ENCODE assay signal across 13 cellular contexts in genomic region chr2:12725238-12726187, GRCh38. TPM values are rescaled to one million over a fixed set of nuclear protein-coding genes. Genes with fewer than 3 reads are reported as not detected.
A peak's percentile ranks its signal among the peaks of the same experiment; 100 is the strongest.
DNase-seq lines count a peak whose midpoint lies in the region; TF ChIP-seq lines count a peak whose summit lies in the region.
"Had no signal": no experiment of that assay in that cellular context is flagged by ENCODE, and none has a peak within 500 bp of the region (broad histone marks: within the 10 kb centered on the region; RNA-seq: fewer than 3 reads in every experiment).

No MANE protein-coding gene starts in this region.

- BruUV-seq in Calu3 (replicated peaks; lab: Mats Ljungman, UMichigan) = no TSS peak

- H3K9me3 ChIP-seq in spleen (no peaks in the 10 kb centered on the region), endodermal cell (ENCODE audit: control insufficient read depth, low read length) (no peaks in the 10 kb centered on the region)
- H3K9me3 ChIP-seq: esophagus muscularis mucosa, thoracic aorta had no signal

- H3K4me3 ChIP-seq in spleen (peak overlapping the region in 1 of 8 donors; percentile 92), endodermal cell (ENCODE audit: low read length) (no peak overlapping the region)
- H3K4me3 ChIP-seq: esophagus muscularis mucosa, K562, thoracic aorta had no signal

- H3K27me3 ChIP-seq in spleen (replicated peaks in 1 of 7) (no peaks in the 10 kb centered on the region), endodermal cell (ENCODE audit: control insufficient read depth, insufficient read depth, low read length, poor library complexity, severe bottlenecking) (peaks cover 5% of the 10 kb centered on the region)
- H3K27me3 ChIP-seq: esophagus muscularis mucosa had no signal

- H3K27ac Mint-ChIP-seq in T-helper 1 cell treated with Interleukin-12 subunit alpha and Interleukin-12 subunit beta and Interleukin-4 antibody, amounts not matched to agents 30 μg/mL and 1 μg/mL, for 36 hours = peak overlapping the region; percentile 69
- H3K27ac Mint-ChIP-seq in endodermal cell (no peak overlapping the region), Calu3 (ENCODE audit: unreplicated experiment) (no peak overlapping the region)
- H3K27ac Mint-ChIP-seq: activated naive CD8-positive, alpha-beta T cell had no signal

- DNase-seq in T-helper 1 cell (no peak), RWPE1 (ENCODE audit: low spot score) (no peak), left kidney (ENCODE audit: low read depth, low spot score) (peak; percentile 51), spleen (no peak), endodermal cell (no peak), SW480 (ENCODE audit: low spot score) (no peak), Calu3 (no peak)
- DNase-seq: NCI-H2081 had no signal

- H3K27ac ChIP-seq in RWPE1 = peak overlapping the region; percentile 23; the same call in 1 of the 2 replicates
- peak overlapping the region in 7 of 8 donors; percentile 37 to 97 (median 66) for H3K27ac ChIP-seq in spleen
- no peak overlapping the region for H3K27ac ChIP-seq in endodermal cell (ENCODE audit: low read depth, low read length)
- H3K27ac ChIP-seq: esophagus muscularis mucosa, thoracic aorta had no signal

- WGBS in spleen, 5 donors = 70 to 80% (median 73%) methylated on average over 11 of the region's 11 CpGs
- 94 to 96% methylated on average over 11 of the region's 11 CpGs for WGBS in endodermal cell (ENCODE audit: insufficient coverage in 1 of 2, insufficient read length in 1 of 2), 2 experiments

- peaks cover 74% of the 10 kb centered on the region for H3K4me1 Mint-ChIP-seq in T-helper 1 cell treated with Interleukin-12 subunit alpha and Interleukin-12 subunit beta and Interleukin-4 antibody, amounts not matched to agents 30 μg/mL and 1 μg/mL, for 36 hours (ENCODE audit: low read depth)
- H3K4me1 Mint-ChIP-seq in endodermal cell = peaks cover 14% of the 10 kb centered on the region
- H3K4me1 Mint-ChIP-seq in Calu3 (ENCODE audit: low read depth, unreplicated experiment) = no peaks in the 10 kb centered on the region

- H3K4me1 ChIP-seq in spleen = peaks cover 53 to 100% (median 93%) of the 10 kb centered on the region in 6 donors
- no peaks in the 10 kb centered on the region for H3K4me1 ChIP-seq in endodermal cell (ENCODE audit: control insufficient read depth, insufficient read depth, low read length)

- intact Hi-C loops in spleen (cut with DNase I; ENCODE audit: low total_unique reads) = no loop called here
- intact Hi-C loops in Calu3 (cut with micrococcal nuclease; ENCODE audit: unreplicated experiment) = no loop called here

- no peak overlapping the region for H3K9ac ChIP-seq in endodermal cell (ENCODE audit: extremely low read depth, low read length, poor library complexity, severe bottlenecking)

- peak overlapping the region; percentile 21 for H3K4me3 Mint-ChIP-seq in T-helper 1 cell treated with Interleukin-12 subunit alpha and Interleukin-12 subunit beta and Interleukin-4 antibody, amounts not matched to agents 30 μg/mL and 1 μg/mL, for 36 hours
- no peak overlapping the region for H3K4me3 Mint-ChIP-seq in endodermal cell
- no peak overlapping the region for H3K4me3 Mint-ChIP-seq in Calu3 (ENCODE audit: low read depth, unreplicated experiment)
- H3K4me3 Mint-ChIP-seq: activated naive CD8-positive, alpha-beta T cell had no signal

- H3K36me3 Mint-ChIP-seq in T-helper 1 cell treated with Interleukin-12 subunit alpha and Interleukin-12 subunit beta and Interleukin-4 antibody, amounts not matched to agents 30 μg/mL and 1 μg/mL, for 36 hours (ENCODE audit: low read depth) = peaks cover 59% of the 10 kb centered on the region
- H3K36me3 Mint-ChIP-seq in endodermal cell (ENCODE audit: low read depth) (peaks cover 48% of the 10 kb centered on the region), Calu3 (ENCODE audit: insufficient read depth, unreplicated experiment) (no peaks in the 10 kb centered on the region)

- TF ChIP-seq CTCF in RWPE1 (conservative IDR thresholded peaks at IDR 0.05; ENCODE audit: low read depth) (no peak), spleen (IDR thresholded peaks at IDR 0.05 in 8 of 11, conservative IDR thresholded peaks at IDR 0.05 in 3 of 11) (no peak), endodermal cell (conservative IDR thresholded peaks at IDR 0.05) (no peak), Calu3 (IDR thresholded peaks at IDR 0.05; ENCODE audit: unreplicated experiment) (no peak)

- no peaks in the 10 kb centered on the region for H3K9me3 Mint-ChIP-seq in T-helper 1 cell treated with Interleukin-12 subunit alpha and Interleukin-12 subunit beta and Interleukin-4 antibody, amounts not matched to agents 30 μg/mL and 1 μg/mL, for 36 hours
- H3K9me3 Mint-ChIP-seq in endodermal cell = no peaks in the 10 kb centered on the region
- no peaks in the 10 kb centered on the region for H3K9me3 Mint-ChIP-seq in Calu3 (ENCODE audit: low read depth, unreplicated experiment)

- CTCF ChIA-PET in RWPE1 (lab: Yijun Ruan, JAX) = interaction anchor here (0.6 kb wide), 1 partner anchor 740 kb away, joined by 3 read pairs; no protein-coding TSS in a partner anchor
- CTCF ChIA-PET in Calu3 (lab: Charles Lee) = no interaction called here

- POLR2A ChIA-PET in RWPE1 (lab: Yijun Ruan, JAX; ENCODE audit: low non-redundant PET) = no interaction called here

- peaks cover 0 to 77% (median 15%) of the 10 kb centered on the region in 6 donors for H3K36me3 ChIP-seq in spleen
- H3K36me3 ChIP-seq in endodermal cell (ENCODE audit: control insufficient read depth, insufficient read depth, low read length) = peaks cover 11% of the 10 kb centered on the region

- peaks cover 5% of the 10 kb centered on the region for H3K27me3 Mint-ChIP-seq in T-helper 1 cell treated with Interleukin-12 subunit alpha and Interleukin-12 subunit beta and Interleukin-4 antibody, amounts not matched to agents 30 μg/mL and 1 μg/mL, for 36 hours (ENCODE audit: low read depth)
- H3K27me3 Mint-ChIP-seq in endodermal cell (ENCODE audit: insufficient read depth) (peaks cover 2% of the 10 kb centered on the region), Calu3 (ENCODE audit: unreplicated experiment) (no peaks in the 10 kb centered on the region)
- H3K27me3 Mint-ChIP-seq: activated naive CD8-positive, alpha-beta T cell had no signal

- no peak for TF ChIP-seq POLR2A in spleen (IDR thresholded peaks at IDR 0.05)

RNA-seq across cellular contexts. Expression of gene TRIB2, which starts 8.8 kb away (rescaled TPM):
- 100 to 1,000 TPM in 5 of 7 donors, 10 to 100 TPM in 2; 69.3 to 216 (median 148) TPM for total RNA-seq in spleen
- polyA plus RNA-seq in spleen = 10 to 100 TPM; 45.5 to 73.3 (median 51.0) TPM
- 10 to 100 TPM; 23.8 to 29.8 TPM for total RNA-seq in endodermal cell
- polyA plus RNA-seq in endodermal cell (2013, experiment 1 of 2) = 91.6 TPM
- polyA plus RNA-seq in endodermal cell (2013, experiment 2 of 2) = 87.1 TPM
- 6.2 and 6.4 TPM in 2 replicates for total RNA-seq in Calu3 (2022)
